Comparison of ENCODE assay signal across 1 cellular context in the genomic region with DNA sequence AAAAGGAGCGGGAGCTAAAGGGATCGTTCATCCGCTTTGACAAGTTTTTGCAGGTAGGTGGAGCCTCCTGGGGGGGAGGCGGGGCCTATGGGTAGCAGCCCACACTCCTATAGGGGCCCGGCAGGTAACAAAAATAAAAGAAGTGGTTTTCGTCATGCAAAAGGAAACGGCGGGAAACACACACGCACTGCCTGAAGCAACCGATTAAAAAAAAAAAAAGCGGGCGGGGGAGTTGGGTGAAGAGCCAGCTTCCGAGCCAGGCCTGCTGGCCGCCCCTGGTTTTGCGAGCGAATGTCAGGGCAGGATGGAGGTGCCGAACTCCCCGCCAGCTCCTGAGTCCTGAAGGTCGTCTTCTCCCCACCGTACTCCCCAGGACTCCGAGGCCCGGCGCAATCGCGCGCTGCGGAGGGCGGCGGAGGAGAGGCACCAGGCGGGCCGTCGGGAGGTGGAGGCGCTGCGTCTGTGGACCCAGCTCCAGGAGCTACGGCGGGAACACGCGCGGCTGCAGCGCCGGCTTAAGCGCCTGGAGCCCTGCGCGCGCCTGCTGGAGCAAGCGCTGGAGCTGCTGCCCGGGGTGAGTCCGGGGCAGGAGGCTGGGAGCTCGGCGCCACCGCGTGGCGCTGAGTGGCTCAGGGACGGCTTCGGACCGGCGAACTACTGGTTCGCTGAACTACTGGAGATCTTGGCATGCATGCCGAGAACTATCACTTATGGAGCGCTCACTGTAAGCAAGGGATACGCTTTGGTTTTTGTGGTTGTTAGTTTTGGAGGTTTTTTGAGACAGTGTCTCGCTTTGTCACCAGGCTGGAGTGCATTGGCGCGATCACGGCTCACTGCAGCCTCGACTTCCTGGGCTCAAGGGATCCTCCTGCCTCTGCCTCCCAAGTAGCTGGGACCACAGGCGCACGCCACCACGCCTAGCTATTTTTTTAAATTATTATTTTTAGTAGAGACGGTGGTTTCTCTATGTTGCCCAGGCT.
TF ChIP-seq lines count a peak whose summit lies in the region.

No MANE protein-coding gene starts in this region.

TF ChIP-seq in A549, 52 proteins besides CTCF, POLR2A, EP300 and RAD21 (continued from another document):
- TF ChIP-seq, protein P1, sequence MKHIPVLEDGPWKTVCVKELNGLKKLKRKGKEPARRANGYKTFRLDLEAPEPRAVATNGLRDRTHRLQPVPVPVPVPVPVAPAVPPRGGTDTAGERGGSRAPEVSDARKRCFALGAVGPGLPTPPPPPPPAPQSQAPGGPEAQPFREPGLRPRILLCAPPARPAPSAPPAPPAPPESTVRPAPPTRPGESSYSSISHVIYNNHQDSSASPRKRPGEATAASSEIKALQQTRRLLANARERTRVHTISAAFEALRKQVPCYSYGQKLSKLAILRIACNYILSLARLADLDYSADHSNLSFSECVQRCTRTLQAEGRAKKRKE (CRISPR knock-in tag; IDR thresholded peaks at IDR 0.05; ENCODE audit: low read depth) = no peak
- TF ChIP-seq PHF8 (IDR thresholded peaks at IDR 0.05; ENCODE audit: borderline replicate concordance, low read depth) (no peak), HDAC2 (IDR thresholded peaks at IDR 0.05) (peak; percentile 90), JUN (IDR thresholded peaks at IDR 0.05) (no peak), HOXB13 (CRISPR knock-in tag; IDR thresholded peaks at IDR 0.05; ENCODE audit: low read depth) (no peak), GATA3 (IDR thresholded peaks at IDR 0.05; ENCODE audit: borderline replicate concordance) (no peak), MYC (IDR thresholded peaks at IDR 0.05; ENCODE audit: borderline replicate concordance, low read length) (0 out of 2 replicates have a peak, but pooled peaks have one; percentile 39), SREBF2 (IDR thresholded peaks at IDR 0.05) (no peak)
- TF ChIP-seq, protein P2, sequence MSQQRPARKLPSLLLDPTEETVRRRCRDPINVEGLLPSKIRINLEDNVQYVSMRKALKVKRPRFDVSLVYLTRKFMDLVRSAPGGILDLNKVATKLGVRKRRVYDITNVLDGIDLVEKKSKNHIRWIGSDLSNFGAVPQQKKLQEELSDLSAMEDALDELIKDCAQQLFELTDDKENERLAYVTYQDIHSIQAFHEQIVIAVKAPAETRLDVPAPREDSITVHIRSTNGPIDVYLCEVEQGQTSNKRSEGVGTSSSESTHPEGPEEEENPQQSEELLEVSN (IDR thresholded peaks at IDR 0.05; ENCODE audit: borderline replicate concordance, low read depth) = peak; percentile 83
- TF ChIP-seq, protein P3, sequence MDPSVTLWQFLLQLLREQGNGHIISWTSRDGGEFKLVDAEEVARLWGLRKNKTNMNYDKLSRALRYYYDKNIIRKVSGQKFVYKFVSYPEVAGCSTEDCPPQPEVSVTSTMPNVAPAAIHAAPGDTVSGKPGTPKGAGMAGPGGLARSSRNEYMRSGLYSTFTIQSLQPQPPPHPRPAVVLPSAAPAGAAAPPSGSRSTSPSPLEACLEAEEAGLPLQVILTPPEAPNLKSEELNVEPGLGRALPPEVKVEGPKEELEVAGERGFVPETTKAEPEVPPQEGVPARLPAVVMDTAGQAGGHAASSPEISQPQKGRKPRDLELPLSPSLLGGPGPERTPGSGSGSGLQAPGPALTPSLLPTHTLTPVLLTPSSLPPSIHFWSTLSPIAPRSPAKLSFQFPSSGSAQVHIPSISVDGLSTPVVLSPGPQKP (IDR thresholded peaks at IDR 0.05; ENCODE audit: low read depth, low read length) = no peak
